8 cellular contexts compared by ENCODE assay signal in genomic region chr16:68235105-68235881, GRCh38. TPM values are rescaled to one million over a fixed set of nuclear protein-coding genes. Genes with fewer than 3 reads are reported as not detected.
DNase-seq lines count a peak whose midpoint lies in the region; ATAC-seq and TF ChIP-seq lines count a peak whose summit lies in the region.

No MANE protein-coding gene starts in this region.

- no peak for ATAC-seq in HG03432 (IDR thresholded peaks at IDR 0.05; ENCODE audit: unreplicated experiment)
- no peak for ATAC-seq in GM18498 (IDR thresholded peaks at IDR 0.05; ENCODE audit: unreplicated experiment)

- H3K4me3 Mint-ChIP-seq in endodermal cell (peak overlapping the region; percentile 87), neural crest cell (peak overlapping the region; percentile 79)

- H3K4me1 Mint-ChIP-seq in endodermal cell (peaks cover 14% of the 10 kb centered on the region), neural crest cell (peaks cover 19% of the 10 kb centered on the region)

- no peak overlapping the region for H3K27ac ChIP-seq in endodermal cell (ENCODE audit: low read depth, low read length)

- H3K27me3 Mint-ChIP-seq in endodermal cell (ENCODE audit: insufficient read depth) (peaks cover 9% of the 10 kb centered on the region), neural crest cell (ENCODE audit: low read depth) (peaks cover 53% of the 10 kb centered on the region)

- H3K4me1 ChIP-seq in endodermal cell (ENCODE audit: control insufficient read depth, insufficient read depth, low read length) = peaks cover 5% of the 10 kb centered on the region

- TF ChIP-seq CTCF in endodermal cell (conservative IDR thresholded peaks at IDR 0.05) = peak; percentile 65
- TF ChIP-seq CTCF in neural crest cell (conservative IDR thresholded peaks at IDR 0.05) = no peak

- H3K9me3 Mint-ChIP-seq in endodermal cell (peaks cover 13% of the 10 kb centered on the region), neural crest cell (no peaks in the 10 kb centered on the region)

- peak; percentile 11 for DNase-seq in COR-L47 (lab: John Stamatoyannopoulos, UW)
- peak; percentile 48 for DNase-seq in NCI-H345 (lab: John Stamatoyannopoulos, UW)
- peak; percentile 86 for DNase-seq in endodermal cell
- no peak for DNase-seq in neural crest cell (ENCODE audit: low read depth, low spot score)
- no peak for DNase-seq in SHP77 treated with DMSO at 0.1 percent for 48 hours (lab: John Stamatoyannopoulos, UW)
- no peak for DNase-seq in NCI-H1105 (lab: John Stamatoyannopoulos, UW)

- H3K9ac ChIP-seq in endodermal cell (ENCODE audit: extremely low read depth, low read length, poor library complexity, severe bottlenecking) = peak overlapping the region; percentile 64

- peaks cover 5% of the 10 kb centered on the region for H3K27me3 ChIP-seq in endodermal cell (ENCODE audit: control insufficient read depth, insufficient read depth, low read length, poor library complexity, severe bottlenecking)

- H3K9me3 ChIP-seq in endodermal cell (ENCODE audit: control insufficient read depth, low read length) = no peaks in the 10 kb centered on the region

- whole genome bisulfite sequencing in endodermal cell (ENCODE audit: insufficient coverage in 1 of 2, insufficient read length in 1 of 2), 2 experiments = 3 to 16% methylated on average over 48 to 73 of the region's 73 CpGs

- peaks cover 32% of the 10 kb centered on the region for H3K36me3 ChIP-seq in endodermal cell (ENCODE audit: control insufficient read depth, insufficient read depth, low read length)

- H3K27ac Mint-ChIP-seq in endodermal cell = peak overlapping the region; percentile 92
- H3K27ac Mint-ChIP-seq in neural crest cell (ENCODE audit: unreplicated experiment) = no peak overlapping the region

- H3K4me3 ChIP-seq in endodermal cell (ENCODE audit: low read length) = peak overlapping the region; percentile 90

- peaks cover 25% of the 10 kb centered on the region for H3K36me3 Mint-ChIP-seq in endodermal cell (ENCODE audit: low read depth)
- peaks cover 3% of the 10 kb centered on the region for H3K36me3 Mint-ChIP-seq in neural crest cell (ENCODE audit: low read depth)

RNA-seq across cellular contexts. Expression of gene ESRP2, which starts 0.6 kb away (rescaled TPM):
- total RNA-seq in endodermal cell (10 to 100 TPM; 51.8 to 56.4 TPM), neural crest cell (0.09 and 0.23 TPM in 2 replicates)
- polyA plus RNA-seq in endodermal cell (2013, experiment 1 of 2) = 5.3 TPM
- polyA plus RNA-seq in endodermal cell (2013, experiment 2 of 2) = 5.1 TPM

RNA-seq across cellular contexts. Expression of gene PLA2G15, which starts 9.9 kb away (rescaled TPM):
- total RNA-seq in endodermal cell (1 to 10 TPM; 8.7 to 10.0 TPM), neural crest cell (10.7 and 13.6 TPM in 2 replicates)
- 10.8 TPM for polyA plus RNA-seq in endodermal cell (2013, experiment 1 of 2)
- polyA plus RNA-seq in endodermal cell (2013, experiment 2 of 2) = 10.7 TPM

RNA-seq across cellular contexts. Expression of gene SLC7A6, which starts 29.0 kb away (rescaled TPM):
- total RNA-seq in endodermal cell = 10 to 100 TPM; 43.6 to 47.2 TPM
- polyA plus RNA-seq in endodermal cell (2013, experiment 1 of 2) = 20.2 TPM
- 20.7 TPM for polyA plus RNA-seq in endodermal cell (2013, experiment 2 of 2)
- 39.2 and 41.7 TPM in 2 replicates for total RNA-seq in neural crest cell

Comparison
In these comparisons a context has a peak if more than half of its experiments do, and no peak if none do; other contexts are left out.
1. DNase-seq: peak in COR-L47 (single experiment), NCI-H345 (single experiment) and endodermal cell (single experiment); none in neural crest cell (single experiment), SHP77 treated with DMSO at 0.1 percent for 48 hours (single experiment) and NCI-H1105 (single experiment).
2. RNA of gene ESRP2, which starts 0.6 kb away (total RNA-seq): 51.8 to 56.4 TPM in endodermal cell; 0.09 to 0.23 TPM in neural crest cell; every median in the first group is over 10 times any median in the second.